ENCODE assay signal across 14 cellular contexts in the genomic region with DNA sequence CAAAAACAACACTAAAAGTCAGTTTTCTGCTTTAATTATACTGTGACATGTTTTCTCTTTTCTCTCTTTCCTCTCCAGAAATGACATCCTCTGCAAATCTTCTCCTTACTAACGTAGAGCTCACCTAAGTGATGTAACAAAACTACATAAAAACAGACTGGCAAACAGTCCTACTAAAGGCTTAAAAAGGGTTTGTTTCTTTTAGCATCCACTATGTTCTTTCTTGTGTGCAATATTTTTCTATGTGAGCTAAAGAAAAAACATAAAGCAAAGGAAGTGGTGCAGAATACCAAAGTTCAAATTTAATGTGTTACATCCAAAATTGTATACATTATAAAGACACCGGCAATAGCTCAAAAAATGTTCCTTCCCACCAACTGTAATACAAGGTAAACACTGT.
"Had no signal": no experiment of that assay in that cellular context is flagged by ENCODE, and none has a peak within 500 bp of the region (broad histone marks: within the 10 kb centered on the region; RNA-seq: fewer than 3 reads in every experiment).

No MANE protein-coding gene starts in this region.

- H3K36me3 ChIP-seq: right atrium auricular region, stomach, upper lobe of right lung had no signal

- DNase-seq: activated CD4-positive, alpha-beta T cell treated with anti-CD3 and anti-CD28 coated beads for 1 hour; dermis blood vessel endothelial cell; foreskin melanocyte; head of caudate nucleus; nucleus accumbens; stimulated activated CD4-positive, alpha-beta T cell treated with anti-CD3 and anti-CD28 coated beads, Interleukin-4, amount 100 ng/mL, for 24 hours; stomach; SW 1271; T1000; testis; upper lobe of right lung had no signal

- H3K4me3 ChIP-seq: right atrium auricular region, skin epidermis, stomach, testis, upper lobe of right lung had no signal

- H3K27ac ChIP-seq: epithelial cell of prostate, right atrium auricular region, skin epidermis, stomach, testis, upper lobe of right lung had no signal

- H3K27me3 ChIP-seq: right atrium auricular region, stomach, testis, upper lobe of right lung had no signal

- H3K9me3 ChIP-seq: right atrium auricular region, stomach, testis, upper lobe of right lung had no signal

- ATAC-seq: upper lobe of right lung had no signal
